ENCODE assay signal across 14 cellular contexts in genomic region chr9:98150164-98150563, GRCh38. TPM values are rescaled to one million over a fixed set of nuclear protein-coding genes. Genes with fewer than 3 reads are reported as not detected.
"Had no signal": no experiment of that assay in that cellular context is flagged by ENCODE, and none has a peak within 500 bp of the region (broad histone marks: within the 10 kb centered on the region; RNA-seq: fewer than 3 reads in every experiment).

No MANE protein-coding gene starts in this region.

- H3K27me3 Mint-ChIP-seq: activated CD8-positive, alpha-beta memory T cell treated with anti-CD3 and anti-CD28 coated beads, Interleukin-2, amount 10 ng/mL, durations not matched to agents 7 days and 5 days; activated naive CD8-positive, alpha-beta T cell treated with anti-CD3 and anti-CD28 coated beads for 36 hours; activated T-cell treated with anti-CD3 and anti-CD28 coated beads, Interleukin-2, amount 50 U/mL, for 24 hours had no signal

- H3K27me3 ChIP-seq: esophagus squamous epithelium, vagina had no signal

- H3K36me3 Mint-ChIP-seq: activated naive CD8-positive, alpha-beta T cell treated with anti-CD3 and anti-CD28 coated beads for 36 hours had no signal

- H3K9me3 ChIP-seq: esophagus squamous epithelium, vagina had no signal

- H3K36me3 ChIP-seq: vagina had no signal

- H3K9me3 Mint-ChIP-seq: activated naive CD8-positive, alpha-beta T cell treated with anti-CD3 and anti-CD28 coated beads for 36 hours; activated T-cell treated with anti-CD3 and anti-CD28 coated beads, Interleukin-2, amount 50 U/mL, for 24 hours; T-helper 1 cell treated with Interleukin-12 subunit alpha and Interleukin-12 subunit beta and Interleukin-4 antibody, amounts not matched to agents 30 μg/mL and 1 μg/mL, for 36 hours had no signal

- H3K27ac Mint-ChIP-seq: activated CD8-positive, alpha-beta memory T cell treated with anti-CD3 and anti-CD28 coated beads, Interleukin-2, amount 10 ng/mL, durations not matched to agents 7 days and 5 days; activated naive CD8-positive, alpha-beta T cell treated with anti-CD3 and anti-CD28 coated beads for 36 hours; activated T-cell treated with anti-CD3 and anti-CD28 coated beads, Interleukin-2, amount 50 U/mL, for 24 hours; T-helper 1 cell treated with Interleukin-12 subunit alpha and Interleukin-12 subunit beta and Interleukin-4 antibody, amounts not matched to agents 30 μg/mL and 1 μg/mL, for 36 hours had no signal

- DNase-seq: activated CD4-positive, alpha-beta T cell treated with anti-CD3 and anti-CD28 coated beads, Interleukin-2, amount 50 U/mL, for 4 hours; activated CD4-positive, CD25-positive, alpha-beta regulatory T cell; activated CD8-positive, alpha-beta memory T cell treated with anti-CD3 and anti-CD28 coated beads, Interleukin-2, amount 10 ng/mL, durations not matched to agents 7 days and 5 days; activated naive CD8-positive, alpha-beta T cell treated with anti-CD3 and anti-CD28 coated beads for 36 hours; activated T-cell treated with anti-CD3 and anti-CD28 coated beads, Interleukin-2, amount 50 U/mL, for 24 hours; anterior cingulate cortex; esophagus squamous epithelium; foreskin fibroblast; left colon; mesendoderm had no signal

- H3K4me1 Mint-ChIP-seq: activated naive CD8-positive, alpha-beta T cell treated with anti-CD3 and anti-CD28 coated beads for 36 hours had no signal

- H3K4me3 Mint-ChIP-seq: activated CD8-positive, alpha-beta memory T cell treated with anti-CD3 and anti-CD28 coated beads, Interleukin-2, amount 10 ng/mL, durations not matched to agents 7 days and 5 days; activated naive CD8-positive, alpha-beta T cell treated with anti-CD3 and anti-CD28 coated beads for 36 hours; activated T-cell treated with anti-CD3 and anti-CD28 coated beads, Interleukin-2, amount 50 U/mL, for 24 hours; T-helper 1 cell treated with Interleukin-12 subunit alpha and Interleukin-12 subunit beta and Interleukin-4 antibody, amounts not matched to agents 30 μg/mL and 1 μg/mL, for 36 hours had no signal

- ATAC-seq: activated CD8-positive, alpha-beta memory T cell treated with anti-CD3 and anti-CD28 coated beads, Interleukin-2, amount 10 ng/mL, durations not matched to agents 7 days and 5 days; left colon had no signal

- H3K4me3 ChIP-seq: esophagus squamous epithelium, skin epidermis, vagina had no signal

RNA-seq across cellular contexts. Expression of gene TRIM14, which starts 31.1 kb away (rescaled TPM):
- polyA plus RNA-seq: neural cell had no signal
